29 cellular contexts compared by ENCODE assay signal in the genomic region with DNA sequence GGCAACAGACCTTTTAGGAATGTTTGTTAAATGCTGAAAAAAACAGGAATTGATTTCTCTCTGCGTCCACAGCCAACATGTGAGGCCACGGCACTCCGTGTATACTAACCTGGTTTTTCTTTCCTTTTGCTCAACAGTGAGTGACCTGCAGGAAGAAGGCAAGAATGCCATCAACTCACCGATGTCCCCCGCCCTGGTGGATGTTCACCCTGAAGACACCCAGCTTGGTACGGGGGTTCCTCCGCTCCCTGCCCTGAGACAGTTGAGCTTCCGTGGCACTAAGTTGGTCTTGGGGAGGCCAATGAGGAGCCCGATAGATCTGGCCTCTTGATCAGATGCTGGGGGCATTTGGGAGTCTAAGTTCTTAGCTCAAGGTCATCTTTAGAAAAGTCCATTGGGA.
"Had no signal": no experiment of that assay in that cellular context is flagged by ENCODE, and none has a peak within 500 bp of the region (broad histone marks: within the 10 kb centered on the region; RNA-seq: fewer than 3 reads in every experiment).

No MANE protein-coding gene starts in this region.

- H3K4me2 ChIP-seq: neural progenitor cell had no signal

- H3K27me3 Mint-ChIP-seq: naive thymus-derived CD4-positive, alpha-beta T cell; stimulated activated memory B cell treated with anti-CD40 and anti-IgM and Interleukin-4, amounts not matched to agents 10 μg/mL and 1 μg/mL and 100 μg/mL, for 72 hours; stimulated activated naive CD8-positive, alpha-beta T cell treated with anti-CD3 and anti-CD28 coated beads, Interleukin-15, amount 100 ng/mL, for 72 hours; type B pancreatic cell had no signal

- H3K9me3 Mint-ChIP-seq: naive thymus-derived CD4-positive, alpha-beta T cell; natural killer cell; nephron; neural progenitor cell; stimulated activated memory B cell treated with anti-CD40 and anti-IgM and Interleukin-4, amounts not matched to agents 10 μg/mL and 1 μg/mL and 100 μg/mL, for 72 hours; stimulated activated naive CD8-positive, alpha-beta T cell treated with anti-CD3 and anti-CD28 coated beads, Interleukin-15, amount 100 ng/mL, for 72 hours; type B pancreatic cell had no signal

- H2AFZ ChIP-seq: neural progenitor cell had no signal

- H3K9me3 ChIP-seq: pancreas, prostate gland, right lobe of liver, sigmoid colon, suprapubic skin, testis, tibial artery, transverse colon, upper lobe of right lung, uterus had no signal

- H3K27ac ChIP-seq: neural progenitor cell, pancreas, prostate gland, right lobe of liver, sigmoid colon, suprapubic skin, testis, tibial artery, transverse colon, upper lobe of right lung, uterus had no signal

- H3K4me1 Mint-ChIP-seq: natural killer cell; stimulated activated memory B cell treated with anti-CD40 and anti-IgM and Interleukin-4, amounts not matched to agents 10 μg/mL and 1 μg/mL and 100 μg/mL, for 72 hours had no signal

- DNase-seq: naive thymus-derived CD4-positive, alpha-beta T cell; natural killer cell; occipital lobe; retina; small intestine; stimulated activated CD4-positive, alpha-beta T cell treated with anti-CD3 and anti-CD28 coated beads, Interleukin-12 subunit alpha, Interleukin-12 subunit beta, amount 100 ng/mL, for 4 hours; stimulated activated CD4-positive, alpha-beta T cell treated with anti-CD3 and anti-CD28 coated beads, Interleukin-1b, Interleukin-23, amount 100 ng/mL, for 48 hours; stimulated activated CD4-positive, alpha-beta T cell treated with anti-CD3 and anti-CD28 coated beads, Interleukin-4, amount 100 ng/mL, for 1 hour; stimulated activated CD4-positive, alpha-beta T cell treated with anti-CD3 and anti-CD28 coated beads, Interleukin-4, amount 100 ng/mL, for 4 hours; stimulated activated CD8-positive, alpha-beta memory T cell treated with anti-CD3 and anti-CD28 coated beads, Interleukin-4, amount 100 ng/mL, for 48 hours; stimulated activated naive CD4-positive, alpha-beta T cell; stimulated activated naive CD8-positive, alpha-beta T cell treated with anti-CD3 and anti-CD28 coated beads, Interleukin-15, amount 100 ng/mL, for 72 hours; stimulated activated naive CD8-positive, alpha-beta T cell treated with anti-CD3 and anti-CD28 coated beads, Interleukin-15, Interleukin-2, amounts not matched to agents 100 U/mL and 50 U/mL, for 24 hours; substantia nigra; testis; tibial artery; transverse colon; upper lobe of right lung; uterus had no signal

- H3K27ac Mint-ChIP-seq: natural killer cell; nephron; neural progenitor cell; stimulated activated memory B cell treated with anti-CD40 and anti-IgM and Interleukin-4, amounts not matched to agents 10 μg/mL and 1 μg/mL and 100 μg/mL, for 72 hours; stimulated activated naive CD8-positive, alpha-beta T cell treated with anti-CD3 and anti-CD28 coated beads, Interleukin-15, amount 100 ng/mL, for 72 hours; type B pancreatic cell had no signal

- H3K4me3 Mint-ChIP-seq: naive thymus-derived CD4-positive, alpha-beta T cell; natural killer cell; nephron; neural progenitor cell; stimulated activated memory B cell treated with anti-CD40 and anti-IgM and Interleukin-4, amounts not matched to agents 10 μg/mL and 1 μg/mL and 100 μg/mL, for 72 hours; stimulated activated naive CD8-positive, alpha-beta T cell treated with anti-CD3 and anti-CD28 coated beads, Interleukin-15, amount 100 ng/mL, for 72 hours; type B pancreatic cell had no signal

- H3K4me1 ChIP-seq: neural progenitor cell, pancreas, prostate gland, right lobe of liver, testis, uterus had no signal

- H3K36me3 ChIP-seq: neural progenitor cell, pancreas, prostate gland, right lobe of liver, transverse colon, uterus had no signal

- H3K27me3 ChIP-seq: neural progenitor cell, pancreas, right lobe of liver, sigmoid colon, suprapubic skin, testis, tibial artery, transverse colon, upper lobe of right lung, uterus had no signal

- H3K36me3 Mint-ChIP-seq: naive thymus-derived CD4-positive, alpha-beta T cell; natural killer cell; neural progenitor cell; type B pancreatic cell had no signal

- H3K4me3 ChIP-seq: neural progenitor cell, pancreas, prostate gland, right lobe of liver, sigmoid colon, suprapubic skin, testis, tibial artery, transverse colon, upper lobe of right lung, uterus had no signal

- ATAC-seq: naive thymus-derived CD4-positive, alpha-beta T cell; natural killer cell; pancreas; right cardiac atrium; right lobe of liver; stimulated activated memory B cell treated with anti-CD40 and anti-IgM and Interleukin-4, amounts not matched to agents 10 μg/mL and 1 μg/mL and 100 μg/mL, for 72 hours; stimulated activated naive CD8-positive, alpha-beta T cell treated with anti-CD3 and anti-CD28 coated beads, Interleukin-15, amount 100 ng/mL, for 72 hours; stimulated activated naive CD8-positive, alpha-beta T cell treated with anti-CD3 and anti-CD28 coated beads, Interleukin-15, Interleukin-2, amounts not matched to agents 100 U/mL and 50 U/mL, for 24 hours; upper lobe of right lung had no signal
